18 cellular contexts compared by ENCODE assay signal in genomic region chr7:102469972-102470825, GRCh38. TPM values are rescaled to one million over a fixed set of nuclear protein-coding genes. Genes with fewer than 3 reads are reported as not detected.
DNase-seq lines count a peak whose midpoint lies in the region; ATAC-seq, FAIRE-seq and TF ChIP-seq lines count a peak whose summit lies in the region.
"Had no signal": no experiment of that assay in that cellular context is flagged by ENCODE, and none has a peak within 500 bp of the region (broad histone marks: within the 10 kb centered on the region; RNA-seq: fewer than 3 reads in every experiment).

No MANE protein-coding gene starts in this region.

- FAIRE-seq in HepG2 (lab: Jason Lieb, UNC), result no peak
- FAIRE-seq: A204.1 had no signal

- WGBS in HepG2 (ENCODE audit: low lambda C conversion rate), result 81% methylated on average over 17 of the region's 20 CpGs

- no peaks in the 10 kb centered on the region for H3K27me3 ChIP-seq in HepG2 (ENCODE audit: control insufficient read depth in 1 of 2, insufficient read depth in 2 of 2, low read length in 2 of 2)
- no peaks in the 10 kb centered on the region for H3K27me3 ChIP-seq in gastrocnemius medialis
- H3K27me3 ChIP-seq: cardiac muscle cell, esophagus squamous epithelium had no signal

- H2AFZ ChIP-seq in HepG2 (ENCODE audit: low read length), result no peak overlapping the region
- H2AFZ ChIP-seq: PC-9 had no signal

- H3K27ac ChIP-seq in RWPE1, result peak overlapping the region; percentile 28
- no peak overlapping the region for H3K27ac ChIP-seq in HepG2 (ENCODE audit: extremely low read length, insufficient read depth, low read length)
- H3K27ac ChIP-seq in gastrocnemius medialis, result no peak overlapping the region
- H3K27ac ChIP-seq: cardiac muscle cell, esophagus squamous epithelium, PC-9, skin epidermis had no signal

- H3K4me3 ChIP-seq in HepG2 (replicated peaks in 1 of 3; ENCODE audit: insufficient read depth in 1 of 3, low read depth in 2 of 3, low read length in 3 of 3), result no peak overlapping the region
- H3K4me3 ChIP-seq in gastrocnemius medialis, result no peak overlapping the region
- H3K4me3 ChIP-seq: cardiac muscle cell, esophagus squamous epithelium, PC-9, skin epidermis had no signal

- POLR2A ChIA-PET in RWPE1 (lab: Yijun Ruan, JAX; ENCODE audit: low non-redundant PET), result no interaction called here
- POLR2A ChIA-PET in HepG2 (lab: Yijun Ruan, JAX), result no interaction called here

- H4K20me1 ChIP-seq in HepG2 (ENCODE audit: insufficient read depth, low read length), result no peaks in the 10 kb centered on the region

- no peak overlapping the region for H3K4me2 ChIP-seq in HepG2 (ENCODE audit: low read depth, low read length)
- H3K4me2 ChIP-seq: PC-9 had no signal

- H3K79me2 ChIP-seq in HepG2 (ENCODE audit: insufficient read depth, low read length), result no peaks in the 10 kb centered on the region

- H3K9ac ChIP-seq in HepG2 (ENCODE audit: insufficient read depth, low read depth, low read length), result no peak overlapping the region

- ATAC-seq in HepG2 (peak; percentile 14), gastrocnemius medialis (peak in 1 of 2 donors; percentile 24), GM21717 (IDR thresholded peaks at IDR 0.05; ENCODE audit: unreplicated experiment) (no peak)

- no peak for TF ChIP-seq EP300 in HepG2 (IDR thresholded peaks at IDR 0.05; ENCODE audit: low read depth in 2 of 2, low read length in 2 of 2)
- no peak for TF ChIP-seq EP300 in HepG2 (CRISPR knock-in tag; IDR thresholded peaks at IDR 0.05; ENCODE audit: borderline replicate concordance)

- TF ChIP-seq RAD21 in HepG2 (CRISPR knock-in tag; IDR thresholded peaks at IDR 0.05), result no peak

- H3K4me1 ChIP-seq in HepG2 (ENCODE audit: insufficient read depth, low read length) (peaks cover 15% of the 10 kb centered on the region), gastrocnemius medialis (peaks cover 4 to 21% of the 10 kb centered on the region in 2 donors)

- peaks cover 5 to 7% of the 10 kb centered on the region in 2 experiments; a peak in 2 of 5 replicates for H3K36me3 ChIP-seq in HepG2 (replicated peaks in 1 of 2; ENCODE audit: control insufficient read depth in 1 of 2, insufficient read depth in 2 of 2, low read length in 2 of 2)
- H3K36me3 ChIP-seq in gastrocnemius medialis, result peaks cover 0 to 16% of the 10 kb centered on the region in 2 donors

- H3K9me3 ChIP-seq in HepG2 (ENCODE audit: low read length), result no peaks in the 10 kb centered on the region
- H3K9me3 ChIP-seq in gastrocnemius medialis, result no peaks in the 10 kb centered on the region
- H3K9me3 ChIP-seq: esophagus squamous epithelium had no signal

- in situ Hi-C loops in HepG2 (cut with HindIII; ENCODE audit: extremely low pct_ligation_motif_present, low pct_unique_long_range_greater_than_20kb), result no loop called here
- in situ Hi-C loops in gastrocnemius medialis (cut with MboI; ENCODE audit: low sequenced_read_pairs in 4 of 4), result loop anchor here in 1 of 4 donors (10.0 kb wide), 1 partner anchor 65 kb away; no protein-coding TSS in a partner anchor

- DNase-seq in activated effector memory CD4-positive, alpha-beta T cell treated with anti-CD3 and anti-CD28 coated beads, Interleukin-2, amount 50 U/mL, for 16 hours, result peak; percentile 57
- no peak for DNase-seq in activated effector memory CD4-positive, alpha-beta T cell treated with Interleukin-2 at 50 U/mL for 16 hours
- DNase-seq in RWPE1 (ENCODE audit: low spot score) (no peak), HepG2 (ENCODE audit: low spot score) (no peak), gastrocnemius medialis (peak; percentile 6 to 50), DMS114 treated with DMSO at 0.1 percent for 48 hours (lab: John Stamatoyannopoulos, UW; ENCODE audit: unreplicated experiment) (no peak), D341Med (ENCODE audit: low spot score) (no peak)
- DNase-seq: activated T-cell treated with anti-CD3 and anti-CD28 coated beads, Interleukin-2, amount 50 U/mL, for 48 hours; DMS79 treated with DMSO at 0.1 percent for 48 hours; esophagus squamous epithelium; Kasumi-1; mesenchymal stem cell; NCI-H748 treated with DMSO at 0.1 percent for 48 hours; PC-9 had no signal

- BruUV-seq in HepG2 (replicated peaks; lab: Mats Ljungman, UMichigan), result no TSS peak

- intact Hi-C loops in HepG2 (cut with micrococcal nuclease; ENCODE audit: unreplicated experiment) (no loop called here), gastrocnemius medialis (cut with DNase I; ENCODE audit: low total_unique reads) (no loop called here)

- CTCF ChIA-PET in RWPE1 (lab: Yijun Ruan, JAX), result no interaction called here
- CTCF ChIA-PET in HepG2 (lab: Yijun Ruan, JAX; ENCODE audit: low intra/inter-chr PET ratio, low total read pairs), result no interaction called here

- TF ChIP-seq CTCF in RWPE1 (conservative IDR thresholded peaks at IDR 0.05; ENCODE audit: low read depth) (no peak), HepG2 (CRISPR knock-in tag; IDR thresholded peaks at IDR 0.05) (0 out of 2 replicates have a peak, but pooled peaks have one; percentile 20), gastrocnemius medialis (IDR thresholded peaks at IDR 0.05 in 4 of 5, conservative IDR thresholded peaks at IDR 0.05 in 1 of 5) (no peak)

- no peak for TF ChIP-seq POLR2A in HepG2 (IDR thresholded peaks at IDR 0.05; ENCODE audit: insufficient read depth in 1 of 2, low read depth in 2 of 2, low read length in 2 of 2)
- TF ChIP-seq POLR2A in gastrocnemius medialis (IDR thresholded peaks at IDR 0.05), result no peak

RNA-seq across cellular contexts. Expression of gene LRWD1, which starts 5.4 kb away (rescaled TPM):
- total RNA-seq in HepG2 (2016; rRNA removed; fragmentation: Illumina TruSeq; extraction: Trizol), result 14.5 and 16.3 TPM in 2 replicates
- total RNA-seq in HepG2 (2016; cell fraction: cytosol; rRNA removed; fragmentation: Illumina TruSeq; extraction: Trizol; ENCODE audit: low read depth), result 6.5 and 7.5 TPM in 2 replicates
- total RNA-seq in HepG2 (2016; cell fraction: insoluble cytoplasmic fraction; rRNA removed; fragmentation: Illumina TruSeq; extraction: Trizol), result 14.1 and 16.9 TPM in 2 replicates
- 9.7 and 10.1 TPM in 2 replicates for total RNA-seq in HepG2 (2016; cell fraction: membrane; rRNA removed; fragmentation: Illumina TruSeq; extraction: Trizol)
- 10.3 and 12.9 TPM in 2 replicates for total RNA-seq in HepG2 (2016; cell fraction: nucleus; rRNA removed; fragmentation: Illumina TruSeq; extraction: Trizol)
- 8.5 and 12.7 TPM in 2 replicates for polyA plus RNA-seq in HepG2 (2011; rRNA removed)
- 7.5 and 11.4 TPM in 2 replicates for polyA plus RNA-seq in HepG2 (2011; cell fraction: cytosol; rRNA removed)
- 30.8 and 31.0 TPM in 2 replicates for polyA plus RNA-seq in HepG2 (2011; cell fraction: nucleus; rRNA removed)
- polyA plus RNA-seq in HepG2 (2012), result 4.2 and 6.2 TPM in 2 replicates
- polyA plus RNA-seq in HepG2 (2016; cell fraction: cytosol; fragmentation: Illumina TruSeq; extraction: Trizol; ENCODE audit: low read depth), result 4.2 and 4.7 TPM in 2 replicates
- 13.6 and 16.5 TPM in 2 replicates for polyA plus RNA-seq in HepG2 (2016; cell fraction: insoluble cytoplasmic fraction; fragmentation: Illumina TruSeq; extraction: Trizol; ENCODE audit: low read depth)
- 5.9 TPM in 2 replicates for polyA plus RNA-seq in HepG2 (2016; cell fraction: membrane; fragmentation: Illumina TruSeq; extraction: Trizol; ENCODE audit: low read depth)
- polyA plus RNA-seq in HepG2 (2016; cell fraction: nucleus; fragmentation: Illumina TruSeq; extraction: Trizol; ENCODE audit: insufficient read depth, low read depth), result 19.3 and 20.0 TPM in 2 replicates
- polyA minus RNA-seq in HepG2 (2011; rRNA and poly(A)+ RNA removed; ENCODE audit: low replicate concordance), result 17.3 and 19.5 TPM in 2 replicates
- polyA minus RNA-seq in HepG2 (2011; cell fraction: cytosol; rRNA and poly(A)+ RNA removed), result 6.9 and 9.8 TPM in 2 replicates
- polyA minus RNA-seq in HepG2 (2011; cell fraction: nucleus; rRNA and poly(A)+ RNA removed), result 4.5 and 6.4 TPM in 2 replicates
- total RNA-seq in gastrocnemius medialis, result 10 to 100 TPM in 3 of 4 donors, 1 to 10 TPM in 1; 7.5 to 24.5 (median 18.0) TPM

RNA-seq across cellular contexts. Expression of gene ALKBH4, which starts 5.5 kb away (rescaled TPM):
- 8.7 and 8.8 TPM in 2 replicates for total RNA-seq in HepG2 (2016; rRNA removed; fragmentation: Illumina TruSeq; extraction: Trizol)
- total RNA-seq in HepG2 (2016; cell fraction: cytosol; rRNA removed; fragmentation: Illumina TruSeq; extraction: Trizol; ENCODE audit: low read depth), result 2.1 and 2.5 TPM in 2 replicates
- total RNA-seq in HepG2 (2016; cell fraction: insoluble cytoplasmic fraction; rRNA removed; fragmentation: Illumina TruSeq; extraction: Trizol), result 6.9 and 9.3 TPM in 2 replicates
- total RNA-seq in HepG2 (2016; cell fraction: membrane; rRNA removed; fragmentation: Illumina TruSeq; extraction: Trizol), result 6.9 and 7.4 TPM in 2 replicates
- 3.8 and 3.9 TPM in 2 replicates for total RNA-seq in HepG2 (2016; cell fraction: nucleus; rRNA removed; fragmentation: Illumina TruSeq; extraction: Trizol)
- polyA plus RNA-seq in HepG2 (2011; rRNA removed), result 2.6 and 3.4 TPM in 2 replicates
- 3.1 and 5.0 TPM in 2 replicates for polyA plus RNA-seq in HepG2 (2011; cell fraction: cytosol; rRNA removed)
- polyA plus RNA-seq in HepG2 (2011; cell fraction: nucleus; rRNA removed), result 3.8 and 3.9 TPM in 2 replicates
- polyA plus RNA-seq in HepG2 (2012), result 3.5 and 3.6 TPM in 2 replicates
- 2.2 and 2.6 TPM in 2 replicates for polyA plus RNA-seq in HepG2 (2016; cell fraction: cytosol; fragmentation: Illumina TruSeq; extraction: Trizol; ENCODE audit: low read depth)
- polyA plus RNA-seq in HepG2 (2016; cell fraction: insoluble cytoplasmic fraction; fragmentation: Illumina TruSeq; extraction: Trizol; ENCODE audit: low read depth), result 7.8 and 9.2 TPM in 2 replicates
- 4.0 and 4.1 TPM in 2 replicates for polyA plus RNA-seq in HepG2 (2016; cell fraction: membrane; fragmentation: Illumina TruSeq; extraction: Trizol; ENCODE audit: low read depth)
- polyA plus RNA-seq in HepG2 (2016; cell fraction: nucleus; fragmentation: Illumina TruSeq; extraction: Trizol; ENCODE audit: insufficient read depth, low read depth), result 6.3 and 7.8 TPM in 2 replicates
- polyA minus RNA-seq in HepG2 (2011; rRNA and poly(A)+ RNA removed; ENCODE audit: low replicate concordance), result 3.9 and 4.8 TPM in 2 replicates
- polyA minus RNA-seq in HepG2 (2011; cell fraction: cytosol; rRNA and poly(A)+ RNA removed), result 1.2 and 2.4 TPM in 2 replicates
- polyA minus RNA-seq in HepG2 (2011; cell fraction: nucleus; rRNA and poly(A)+ RNA removed), result 3.6 and 5.1 TPM in 2 replicates
- 10 to 100 TPM in 2 of 4 donors, 1 to 10 TPM in 2; 8.7 to 15.1 (median 10.9) TPM for total RNA-seq in gastrocnemius medialis

RNA-seq across cellular contexts. Expression of gene POLR2J, which starts 8.5 kb away (rescaled TPM):
- 35.2 and 41.2 TPM in 2 replicates for total RNA-seq in HepG2 (2016; rRNA removed; fragmentation: Illumina TruSeq; extraction: Trizol)
- total RNA-seq in HepG2 (2016; cell fraction: cytosol; rRNA removed; fragmentation: Illumina TruSeq; extraction: Trizol; ENCODE audit: low read depth), result 119 and 146 TPM in 2 replicates
- 35.0 and 41.9 TPM in 2 replicates for total RNA-seq in HepG2 (2016; cell fraction: insoluble cytoplasmic fraction; rRNA removed; fragmentation: Illumina TruSeq; extraction: Trizol)
- total RNA-seq in HepG2 (2016; cell fraction: membrane; rRNA removed; fragmentation: Illumina TruSeq; extraction: Trizol), result 82.2 and 106 TPM in 2 replicates
- total RNA-seq in HepG2 (2016; cell fraction: nucleus; rRNA removed; fragmentation: Illumina TruSeq; extraction: Trizol), result 40.9 and 44.1 TPM in 2 replicates
- 62.1 and 71.4 TPM in 2 replicates for polyA plus RNA-seq in HepG2 (2011; rRNA removed)
- polyA plus RNA-seq in HepG2 (2011; cell fraction: cytosol; rRNA removed), result 81.1 and 104 TPM in 2 replicates
- polyA plus RNA-seq in HepG2 (2011; cell fraction: nucleus; rRNA removed), result 40.7 and 50.5 TPM in 2 replicates
- polyA plus RNA-seq in HepG2 (2012), result 30.4 and 45.2 TPM in 2 replicates
- polyA plus RNA-seq in HepG2 (2016; cell fraction: cytosol; fragmentation: Illumina TruSeq; extraction: Trizol; ENCODE audit: low read depth), result 314 and 406 TPM in 2 replicates
- polyA plus RNA-seq in HepG2 (2016; cell fraction: insoluble cytoplasmic fraction; fragmentation: Illumina TruSeq; extraction: Trizol; ENCODE audit: low read depth), result 70.0 and 80.5 TPM in 2 replicates
- 181 and 221 TPM in 2 replicates for polyA plus RNA-seq in HepG2 (2016; cell fraction: membrane; fragmentation: Illumina TruSeq; extraction: Trizol; ENCODE audit: low read depth)
- 46.8 and 47.8 TPM in 2 replicates for polyA plus RNA-seq in HepG2 (2016; cell fraction: nucleus; fragmentation: Illumina TruSeq; extraction: Trizol; ENCODE audit: insufficient read depth, low read depth)
- polyA minus RNA-seq in HepG2 (2011; rRNA and poly(A)+ RNA removed; ENCODE audit: low replicate concordance), result 35.3 and 37.3 TPM in 2 replicates
- 6.2 and 9.8 TPM in 2 replicates for polyA minus RNA-seq in HepG2 (2011; cell fraction: cytosol; rRNA and poly(A)+ RNA removed)
- 81.7 and 112 TPM in 2 replicates for polyA minus RNA-seq in HepG2 (2011; cell fraction: nucleus; rRNA and poly(A)+ RNA removed)
- 10 to 100 TPM; 25.7 to 67.9 (median 51.6) TPM for total RNA-seq in gastrocnemius medialis

RNA-seq across cellular contexts. Expression of gene ORAI2, which starts 36.8 kb away (rescaled TPM):
- 6.0 and 6.1 TPM in 2 replicates for total RNA-seq in HepG2 (2016; rRNA removed; fragmentation: Illumina TruSeq; extraction: Trizol)
- 2.1 and 3.0 TPM in 2 replicates for total RNA-seq in HepG2 (2016; cell fraction: cytosol; rRNA removed; fragmentation: Illumina TruSeq; extraction: Trizol; ENCODE audit: low read depth)
- 3.2 and 5.4 TPM in 2 replicates for total RNA-seq in HepG2 (2016; cell fraction: insoluble cytoplasmic fraction; rRNA removed; fragmentation: Illumina TruSeq; extraction: Trizol)
- total RNA-seq in HepG2 (2016; cell fraction: membrane; rRNA removed; fragmentation: Illumina TruSeq; extraction: Trizol), result 6.5 and 8.2 TPM in 2 replicates
- 2.8 and 3.3 TPM in 2 replicates for total RNA-seq in HepG2 (2016; cell fraction: nucleus; rRNA removed; fragmentation: Illumina TruSeq; extraction: Trizol)
- 3.0 and 5.6 TPM in 2 replicates for polyA plus RNA-seq in HepG2 (2011; rRNA removed)
- polyA plus RNA-seq in HepG2 (2011; cell fraction: cytosol; rRNA removed), result 4.7 and 7.5 TPM in 2 replicates
- 4.1 and 5.2 TPM in 2 replicates for polyA plus RNA-seq in HepG2 (2011; cell fraction: nucleus; rRNA removed)
- polyA plus RNA-seq in HepG2 (2012), result 2.1 and 3.0 TPM in 2 replicates
- 3.6 and 4.2 TPM in 2 replicates for polyA plus RNA-seq in HepG2 (2016; cell fraction: cytosol; fragmentation: Illumina TruSeq; extraction: Trizol; ENCODE audit: low read depth)
- polyA plus RNA-seq in HepG2 (2016; cell fraction: insoluble cytoplasmic fraction; fragmentation: Illumina TruSeq; extraction: Trizol; ENCODE audit: low read depth), result 4.2 and 4.4 TPM in 2 replicates
- polyA plus RNA-seq in HepG2 (2016; cell fraction: membrane; fragmentation: Illumina TruSeq; extraction: Trizol; ENCODE audit: low read depth), result 7.2 and 7.3 TPM in 2 replicates
- polyA plus RNA-seq in HepG2 (2016; cell fraction: nucleus; fragmentation: Illumina TruSeq; extraction: Trizol; ENCODE audit: insufficient read depth, low read depth), result 3.2 and 3.6 TPM in 2 replicates
- 17.1 and 29.8 TPM in 2 replicates for polyA minus RNA-seq in HepG2 (2011; rRNA and poly(A)+ RNA removed; ENCODE audit: low replicate concordance)
- polyA minus RNA-seq in HepG2 (2011; cell fraction: cytosol; rRNA and poly(A)+ RNA removed), result 3.8 and 4.9 TPM in 2 replicates
- polyA minus RNA-seq in HepG2 (2011; cell fraction: nucleus; rRNA and poly(A)+ RNA removed), result 1.7 and 3.0 TPM in 2 replicates
- 1 to 10 TPM; 1.8 to 4.1 (median 2.3) TPM for total RNA-seq in gastrocnemius medialis

RNA-seq across cellular contexts. Expression of gene RASA4B, which starts 47.4 kb away (rescaled TPM):
- 0.48 and 0.82 TPM in 2 replicates for total RNA-seq in HepG2 (2016; rRNA removed; fragmentation: Illumina TruSeq; extraction: Trizol)
- 0.40 TPM in 1 of 2 replicates, not detected in the other for total RNA-seq in HepG2 (2016; cell fraction: cytosol; rRNA removed; fragmentation: Illumina TruSeq; extraction: Trizol; ENCODE audit: low read depth)
- total RNA-seq in HepG2 (2016; cell fraction: insoluble cytoplasmic fraction; rRNA removed; fragmentation: Illumina TruSeq; extraction: Trizol), result 0.48 and 0.54 TPM in 2 replicates
- total RNA-seq in HepG2 (2016; cell fraction: membrane; rRNA removed; fragmentation: Illumina TruSeq; extraction: Trizol), result 0.22 and 0.69 TPM in 2 replicates
- total RNA-seq in HepG2 (2016; cell fraction: nucleus; rRNA removed; fragmentation: Illumina TruSeq; extraction: Trizol), result 0.65 and 0.69 TPM in 2 replicates
- 1.3 and 2.6 TPM in 2 replicates for polyA plus RNA-seq in HepG2 (2011; rRNA removed)
- polyA plus RNA-seq in HepG2 (2011; cell fraction: cytosol; rRNA removed), result 0.49 and 0.63 TPM in 2 replicates
- polyA plus RNA-seq in HepG2 (2011; cell fraction: nucleus; rRNA removed), result 9.9 and 11.0 TPM in 2 replicates
- 2.7 and 2.8 TPM in 2 replicates for polyA plus RNA-seq in HepG2 (2012)
- 0.34 and 0.41 TPM in 2 replicates for polyA plus RNA-seq in HepG2 (2016; cell fraction: cytosol; fragmentation: Illumina TruSeq; extraction: Trizol; ENCODE audit: low read depth)
- polyA plus RNA-seq in HepG2 (2016; cell fraction: insoluble cytoplasmic fraction; fragmentation: Illumina TruSeq; extraction: Trizol; ENCODE audit: low read depth), result 0.11 and 0.87 TPM in 2 replicates
- 0.22 and 0.66 TPM in 2 replicates for polyA plus RNA-seq in HepG2 (2016; cell fraction: membrane; fragmentation: Illumina TruSeq; extraction: Trizol; ENCODE audit: low read depth)
- polyA plus RNA-seq in HepG2 (2016; cell fraction: nucleus; fragmentation: Illumina TruSeq; extraction: Trizol; ENCODE audit: insufficient read depth, low read depth), result 0.96 and 1.1 TPM in 2 replicates
- 1.8 and 5.0 TPM in 2 replicates for polyA minus RNA-seq in HepG2 (2011; rRNA and poly(A)+ RNA removed; ENCODE audit: low replicate concordance)
- 1.1 TPM in 1 of 2 replicates, not detected in the other for polyA minus RNA-seq in HepG2 (2011; cell fraction: cytosol; rRNA and poly(A)+ RNA removed)
- 1.7 and 1.9 TPM in 2 replicates for polyA minus RNA-seq in HepG2 (2011; cell fraction: nucleus; rRNA and poly(A)+ RNA removed)
- total RNA-seq in gastrocnemius medialis, result 100 to 1,000 TPM in 2 of 4 donors, 10 to 100 TPM in 2; 38.0 to 127 (median 86.0) TPM

Comparison
In these comparisons a context has a peak if more than half of its experiments do, and no peak if none do; other contexts are left out.
1. DNase-seq: peak in activated effector memory CD4-positive, alpha-beta T cell treated with anti-CD3 and anti-CD28 coated beads, Interleukin-2, amount 50 U/mL, for 16 hours (single experiment) and gastrocnemius medialis (2 of 2); none in activated effector memory CD4-positive, alpha-beta T cell treated with Interleukin-2 at 50 U/mL for 16 hours (single experiment), RWPE1 (single experiment), HepG2 (single experiment), DMS114 treated with DMSO at 0.1 percent for 48 hours (single experiment) and D341Med (single experiment).